ENCODE assay signal across 8 cellular contexts in the genomic region with DNA sequence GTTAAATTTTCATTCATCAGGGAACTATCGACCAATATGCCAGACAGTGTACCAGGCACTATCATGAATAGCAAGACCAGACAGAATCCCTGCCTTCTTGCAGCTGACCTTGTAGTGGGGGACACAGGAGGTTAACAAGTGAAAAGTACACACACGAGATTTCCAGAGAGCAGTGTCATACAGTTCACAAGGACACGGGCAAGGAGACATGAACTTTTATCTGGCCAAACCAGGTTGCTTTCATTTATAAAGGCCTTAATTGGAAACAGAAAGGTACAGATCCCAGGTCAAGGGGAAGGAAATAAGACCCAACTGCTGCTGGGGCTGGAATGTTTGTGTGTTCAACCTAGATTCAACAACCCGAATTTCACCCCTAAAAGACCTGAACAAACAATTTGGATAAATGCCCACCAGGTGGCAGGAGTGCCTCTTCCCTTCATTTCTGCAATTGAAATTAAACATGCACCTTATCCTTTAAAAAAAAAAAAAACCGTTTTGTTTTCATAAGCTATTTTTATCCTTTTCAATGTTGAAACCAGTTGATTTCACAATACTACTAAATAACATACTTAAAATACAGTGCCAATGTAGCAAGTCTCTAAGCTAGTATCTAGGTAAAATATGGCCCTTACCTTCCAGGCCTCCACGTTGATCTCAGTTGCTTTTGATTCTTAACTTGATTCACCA.
DNase-seq lines count a peak whose midpoint lies in the region; ATAC-seq, FAIRE-seq and TF ChIP-seq lines count a peak whose summit lies in the region.

No MANE protein-coding gene starts in this region.

- H3K4me1 ChIP-seq in naive thymus-derived CD4-positive, alpha-beta T cell (ENCODE audit: control insufficient read depth in 2 of 2, insufficient read depth in 2 of 2, low read length in 2 of 2): no peaks in the 10 kb centered on the region

- no peaks in the 10 kb centered on the region for H3K36me3 ChIP-seq in naive thymus-derived CD4-positive, alpha-beta T cell (ENCODE audit: control insufficient read depth in 2 of 3, insufficient read depth in 3 of 3, low read length in 3 of 3)

- H3K27me3 ChIP-seq in naive thymus-derived CD4-positive, alpha-beta T cell (ENCODE audit: control insufficient read depth in 2 of 2, insufficient read depth in 2 of 2, low read length in 2 of 2): no peaks in the 10 kb centered on the region

- TF ChIP-seq POLR2A in GM12891 (IDR thresholded peaks at IDR 0.05; ENCODE audit: low read depth, low read length): no peak

- POLR2A ChIA-PET in AG04449 (lab: Yijun Ruan, JAX): interaction anchor here (0.7 kb wide), 1 partner anchor 230 kb away, joined by 3 read pairs; no protein-coding TSS in a partner anchor
- POLR2A ChIA-PET in naive thymus-derived CD4-positive, alpha-beta T cell (lab: Charles Lee): interaction anchor here (1.2 to 2.1 kb wide), 2 partner anchors 223 to 228 kb away, joined by 5 read pairs; no protein-coding TSS in a partner anchor

- H3K9me3 Mint-ChIP-seq in naive thymus-derived CD4-positive, alpha-beta T cell: no peaks in the 10 kb centered on the region

- no peak overlapping the region for H3K27ac Mint-ChIP-seq in naive thymus-derived CD4-positive, alpha-beta T cell

- peak; percentile 89 for FAIRE-seq in GM12891 (lab: Jason Lieb, UNC)

- DNase-seq in AG04449 (ENCODE audit: low read depth, low spot score) (peak; percentile 34), GM12891 (ENCODE audit: insufficient read length, low spot score) (no peak), NCI-H2171 (lab: John Stamatoyannopoulos, UW) (peak; percentile 44), epithelial cell of proximal tubule (ENCODE audit: low read depth) (no peak), ureter (ENCODE audit: low spot score) (peak; percentile 65), GDM1 (lab: John Stamatoyannopoulos, UW) (no peak)
- DNase-seq in activated CD4-positive, alpha-beta T cell treated with anti-CD3 and anti-CD28 coated beads, Interleukin-2, amount 50 U/mL, for 1 hour: peak; percentile 34
- DNase-seq in naive thymus-derived CD4-positive, alpha-beta T cell: peak in 7 of 9 donors; percentile 24 to 60 (median 48)

- CTCF ChIA-PET in AG04449 (lab: Yijun Ruan, JAX): interaction anchor here (0.6 to 6.1 kb wide), 27 partner anchors 9 to 411 kb away, joined by 3 to 242 read pairs (median 4); partner anchors contain the start of gene NUBP1
- CTCF ChIA-PET in naive thymus-derived CD4-positive, alpha-beta T cell (lab: Charles Lee): interaction anchor here (0.5 to 3.4 kb wide), 9 partner anchors 9 to 226 kb away, joined by 3 to 33 read pairs (median 4); no protein-coding TSS in a partner anchor

- H3K27me3 Mint-ChIP-seq in naive thymus-derived CD4-positive, alpha-beta T cell: peaks cover 0 to 6% (median 0%) of the 10 kb centered on the region in 5 donors

- no peak overlapping the region for H3K4me3 Mint-ChIP-seq in naive thymus-derived CD4-positive, alpha-beta T cell

- H3K4me3 ChIP-seq in AG04449 (ENCODE audit: low read depth, low read length) (no peak overlapping the region), epithelial cell of proximal tubule (ENCODE audit: low read depth, low read length) (no peak overlapping the region)
- no peak overlapping the region for H3K4me3 ChIP-seq in naive thymus-derived CD4-positive, alpha-beta T cell (ENCODE audit: low read length)

- peak; percentile 56 for ATAC-seq in naive thymus-derived CD4-positive, alpha-beta T cell

- intact Hi-C loops in naive thymus-derived CD4-positive, alpha-beta T cell (cut with micrococcal nuclease): loop anchor here (1.0 kb wide), 1 partner anchor 223 kb away; no protein-coding TSS in a partner anchor

- H3K4me1 Mint-ChIP-seq in naive thymus-derived CD4-positive, alpha-beta T cell: peaks cover 0 to 8% (median 0%) of the 10 kb centered on the region in 7 donors

- H3K27ac ChIP-seq in naive thymus-derived CD4-positive, alpha-beta T cell (ENCODE audit: low read depth, low read length): no peak overlapping the region

- H3K36me3 Mint-ChIP-seq in naive thymus-derived CD4-positive, alpha-beta T cell: no peaks in the 10 kb centered on the region

- peak; percentile 43 for TF ChIP-seq CTCF in AG04449 (IDR thresholded peaks at IDR 0.05; ENCODE audit: insufficient read depth, low read length, missing control alignments)
- peak; percentile 72 for TF ChIP-seq CTCF in epithelial cell of proximal tubule (conservative IDR thresholded peaks at IDR 0.05; ENCODE audit: low read depth, low read length)

- H3K9me3 ChIP-seq in naive thymus-derived CD4-positive, alpha-beta T cell (ENCODE audit: control insufficient read depth in 2 of 3, low read length in 3 of 3): no peaks in the 10 kb centered on the region

TF ChIP-seq in GM12891, 5 proteins besides CTCF, POLR2A, EP300 and RAD21:
- no peak for TF ChIP-seq POU2F2 (IDR thresholded peaks at IDR 0.05; ENCODE audit: low read depth, low read length)
- TF ChIP-seq POLR2AphosphoS5 (IDR thresholded peaks at IDR 0.05; ENCODE audit: low read depth, low read length): no peak
- TF ChIP-seq PAX5 (IDR thresholded peaks at IDR 0.05; ENCODE audit: insufficient read depth, low read length, severe bottlenecking): no peak
- no peak for TF ChIP-seq TAF1 (IDR thresholded peaks at IDR 0.05; ENCODE audit: low read depth, low read length)
- no peak for TF ChIP-seq SPI1 (IDR thresholded peaks at IDR 0.05; ENCODE audit: low read depth, low read length)

Comparison
In these comparisons a context has a peak if more than half of its experiments do, and no peak if none do; other contexts are left out.
1. DNase-seq: peak in AG04449 (single experiment), NCI-H2171 (single experiment), activated CD4-positive, alpha-beta T cell treated with anti-CD3 and anti-CD28 coated beads, Interleukin-2, amount 50 U/mL, for 1 hour (single experiment), naive thymus-derived CD4-positive, alpha-beta T cell (7 of 9) and ureter (single experiment); none in GM12891 (single experiment), epithelial cell of proximal tubule (single experiment) and GDM1 (single experiment).